In the genomic region with DNA sequence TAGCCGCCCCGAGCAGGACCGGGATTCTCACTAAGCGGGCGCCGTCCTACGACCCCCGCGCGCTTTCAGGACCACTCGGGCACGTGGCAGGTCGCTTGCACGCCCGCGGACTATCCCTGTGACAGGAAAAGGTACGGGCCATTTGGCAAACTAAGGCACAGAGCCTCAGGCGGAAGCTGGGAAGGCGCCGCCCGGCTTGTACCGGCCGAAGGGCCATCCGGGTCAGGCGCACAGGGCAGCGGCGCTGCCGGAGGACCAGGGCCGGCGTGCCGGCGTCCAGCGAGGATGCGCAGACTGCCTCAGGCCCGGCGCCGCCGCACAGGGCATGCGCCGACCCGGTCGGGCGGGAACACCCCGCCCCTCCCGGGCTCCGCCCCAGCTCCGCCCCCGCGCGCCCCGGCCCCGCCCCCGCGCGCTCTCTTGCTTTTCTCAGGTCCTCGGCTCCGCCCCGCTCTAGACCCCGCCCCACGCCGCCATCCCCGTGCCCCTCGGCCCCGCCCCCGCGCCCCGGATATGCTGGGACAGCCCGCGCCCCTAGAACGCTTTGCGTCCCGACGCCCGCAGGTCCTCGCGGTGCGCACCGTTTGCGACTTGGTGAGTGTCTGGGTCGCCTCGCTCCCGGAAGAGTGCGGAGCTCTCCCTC, we compare ENCODE assay signal across 1 cellular context.
TF ChIP-seq lines count a peak whose summit lies in the region.

A gene (plus strand): TSS at position 539 of the 643 bp plus-strand sequence.

TF ChIP-seq in GM12878, 131 proteins besides CTCF, POLR2A, EP300 and RAD21 (continued from another document and continues in another):
- TF ChIP-seq, protein P1, sequence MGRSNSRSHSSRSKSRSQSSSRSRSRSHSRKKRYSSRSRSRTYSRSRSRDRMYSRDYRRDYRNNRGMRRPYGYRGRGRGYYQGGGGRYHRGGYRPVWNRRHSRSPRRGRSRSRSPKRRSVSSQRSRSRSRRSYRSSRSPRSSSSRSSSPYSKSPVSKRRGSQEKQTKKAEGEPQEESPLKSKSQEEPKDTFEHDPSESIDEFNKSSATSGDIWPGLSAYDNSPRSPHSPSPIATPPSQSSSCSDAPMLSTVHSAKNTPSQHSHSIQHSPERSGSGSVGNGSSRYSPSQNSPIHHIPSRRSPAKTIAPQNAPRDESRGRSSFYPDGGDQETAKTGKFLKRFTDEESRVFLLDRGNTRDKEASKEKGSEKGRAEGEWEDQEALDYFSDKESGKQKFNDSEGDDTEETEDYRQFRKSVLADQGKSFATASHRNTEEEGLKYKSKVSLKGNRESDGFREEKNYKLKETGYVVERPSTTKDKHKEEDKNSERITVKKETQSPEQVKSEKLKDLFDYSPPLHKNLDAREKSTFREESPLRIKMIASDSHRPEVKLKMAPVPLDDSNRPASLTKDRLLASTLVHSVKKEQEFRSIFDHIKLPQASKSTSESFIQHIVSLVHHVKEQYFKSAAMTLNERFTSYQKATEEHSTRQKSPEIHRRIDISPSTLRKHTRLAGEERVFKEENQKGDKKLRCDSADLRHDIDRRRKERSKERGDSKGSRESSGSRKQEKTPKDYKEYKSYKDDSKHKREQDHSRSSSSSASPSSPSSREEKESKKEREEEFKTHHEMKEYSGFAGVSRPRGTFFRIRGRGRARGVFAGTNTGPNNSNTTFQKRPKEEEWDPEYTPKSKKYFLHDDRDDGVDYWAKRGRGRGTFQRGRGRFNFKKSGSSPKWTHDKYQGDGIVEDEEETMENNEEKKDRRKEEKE (IDR thresholded peaks at IDR 0.05): no peak
- TF ChIP-seq CBX3 (IDR thresholded peaks at IDR 0.05; ENCODE audit: borderline replicate concordance, low read depth) (no peak), ZNF274 (IDR thresholded peaks at IDR 0.05; ENCODE audit: insufficient read depth, insufficient read length) (no peak), JUNB (IDR thresholded peaks at IDR 0.05) (no peak), NFXL1 (IDR thresholded peaks at IDR 0.05; ENCODE audit: borderline replicate concordance) (no peak), EGR1 (IDR thresholded peaks at IDR 0.05; ENCODE audit: borderline replicate concordance in 1 of 2, low read depth in 2 of 2, low read length in 2 of 2) (peak in 1 of 2 experiments; percentile 76; a peak in 2 of 3 replicates), MYC (IDR thresholded peaks at IDR 0.05; ENCODE audit: insufficient read depth, insufficient read length, insufficient replicate concordance, low read length, severe bottlenecking) (peak; percentile 11), NFIC (IDR thresholded peaks at IDR 0.05; ENCODE audit: low read depth, low read length) (no peak), RFX5 (IDR thresholded peaks at IDR 0.05; ENCODE audit: low read depth, low read length) (no peak), ZNF217 (IDR thresholded peaks at IDR 0.05) (no peak), SREBF2 (IDR thresholded peaks at IDR 0.05; ENCODE audit: low read length) (no peak), BCL11A (IDR thresholded peaks at IDR 0.05; ENCODE audit: low read depth, low read length) (no peak), POLR2AphosphoS2 (IDR thresholded peaks at IDR 0.05; ENCODE audit: low read depth, low read length) (no peak), IKZF1 (conservative IDR thresholded peaks at IDR 0.05) (no peak), POU2F2 (IDR thresholded peaks at IDR 0.05; ENCODE audit: borderline replicate concordance, low read depth, low read length) (peak; percentile 58; the same call in 1 of the 3 replicates), SRF (IDR thresholded peaks at IDR 0.05; ENCODE audit: low read depth in 2 of 2, low read length in 2 of 2) (no peak), YY1 (IDR thresholded peaks at IDR 0.05; ENCODE audit: low read depth, low read length) (no peak), STAT3 (IDR thresholded peaks at IDR 0.05; ENCODE audit: low read depth, low read length) (no peak), PAX5 (IDR thresholded peaks at IDR 0.05; ENCODE audit: borderline replicate concordance, low read depth, low read length) (peak; percentile 6; the same call in 1 of the 2 replicates), SMAD1 (IDR thresholded peaks at IDR 0.05; ENCODE audit: low read depth, partially characterized antibody) (no peak), ZZZ3 (IDR thresholded peaks at IDR 0.05; ENCODE audit: control insufficient read depth, insufficient read length, low read depth) (no peak), ZNF622 (IDR thresholded peaks at IDR 0.05) (no peak), BMI1 (IDR thresholded peaks at IDR 0.05; ENCODE audit: borderline replicate concordance) (no peak)
- TF ChIP-seq, protein P2, sequence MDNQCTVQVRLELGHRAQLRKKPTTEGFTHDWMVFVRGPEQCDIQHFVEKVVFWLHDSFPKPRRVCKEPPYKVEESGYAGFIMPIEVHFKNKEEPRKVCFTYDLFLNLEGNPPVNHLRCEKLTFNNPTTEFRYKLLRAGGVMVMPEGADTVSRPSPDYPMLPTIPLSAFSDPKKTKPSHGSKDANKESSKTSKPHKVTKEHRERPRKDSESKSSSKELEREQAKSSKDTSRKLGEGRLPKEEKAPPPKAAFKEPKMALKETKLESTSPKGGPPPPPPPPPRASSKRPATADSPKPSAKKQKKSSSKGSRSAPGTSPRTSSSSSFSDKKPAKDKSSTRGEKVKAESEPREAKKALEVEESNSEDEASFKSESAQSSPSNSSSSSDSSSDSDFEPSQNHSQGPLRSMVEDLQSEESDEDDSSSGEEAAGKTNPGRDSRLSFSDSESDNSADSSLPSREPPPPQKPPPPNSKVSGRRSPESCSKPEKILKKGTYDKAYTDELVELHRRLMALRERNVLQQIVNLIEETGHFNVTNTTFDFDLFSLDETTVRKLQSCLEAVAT (IDR thresholded peaks at IDR 0.05): no peak
- TF ChIP-seq, protein P3, sequence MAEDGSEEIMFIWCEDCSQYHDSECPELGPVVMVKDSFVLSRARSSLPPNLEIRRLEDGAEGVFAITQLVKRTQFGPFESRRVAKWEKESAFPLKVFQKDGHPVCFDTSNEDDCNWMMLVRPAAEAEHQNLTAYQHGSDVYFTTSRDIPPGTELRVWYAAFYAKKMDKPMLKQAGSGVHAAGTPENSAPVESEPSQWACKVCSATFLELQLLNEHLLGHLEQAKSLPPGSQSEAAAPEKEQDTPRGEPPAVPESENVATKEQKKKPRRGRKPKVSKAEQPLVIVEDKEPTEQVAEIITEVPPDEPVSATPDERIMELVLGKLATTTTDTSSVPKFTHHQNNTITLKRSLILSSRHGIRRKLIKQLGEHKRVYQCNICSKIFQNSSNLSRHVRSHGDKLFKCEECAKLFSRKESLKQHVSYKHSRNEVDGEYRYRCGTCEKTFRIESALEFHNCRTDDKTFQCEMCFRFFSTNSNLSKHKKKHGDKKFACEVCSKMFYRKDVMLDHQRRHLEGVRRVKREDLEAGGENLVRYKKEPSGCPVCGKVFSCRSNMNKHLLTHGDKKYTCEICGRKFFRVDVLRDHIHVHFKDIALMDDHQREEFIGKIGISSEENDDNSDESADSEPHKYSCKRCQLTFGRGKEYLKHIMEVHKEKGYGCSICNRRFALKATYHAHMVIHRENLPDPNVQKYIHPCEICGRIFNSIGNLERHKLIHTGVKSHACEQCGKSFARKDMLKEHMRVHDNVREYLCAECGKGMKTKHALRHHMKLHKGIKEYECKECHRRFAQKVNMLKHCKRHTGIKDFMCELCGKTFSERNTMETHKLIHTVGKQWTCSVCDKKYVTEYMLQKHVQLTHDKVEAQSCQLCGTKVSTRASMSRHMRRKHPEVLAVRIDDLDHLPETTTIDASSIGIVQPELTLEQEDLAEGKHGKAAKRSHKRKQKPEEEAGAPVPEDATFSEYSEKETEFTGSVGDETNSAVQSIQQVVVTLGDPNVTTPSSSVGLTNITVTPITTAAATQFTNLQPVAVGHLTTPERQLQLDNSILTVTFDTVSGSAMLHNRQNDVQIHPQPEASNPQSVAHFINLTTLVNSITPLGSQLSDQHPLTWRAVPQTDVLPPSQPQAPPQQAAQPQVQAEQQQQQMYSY (CRISPR knock-in tag; IDR thresholded peaks at IDR 0.05): no peak
- TF ChIP-seq, protein P4, sequence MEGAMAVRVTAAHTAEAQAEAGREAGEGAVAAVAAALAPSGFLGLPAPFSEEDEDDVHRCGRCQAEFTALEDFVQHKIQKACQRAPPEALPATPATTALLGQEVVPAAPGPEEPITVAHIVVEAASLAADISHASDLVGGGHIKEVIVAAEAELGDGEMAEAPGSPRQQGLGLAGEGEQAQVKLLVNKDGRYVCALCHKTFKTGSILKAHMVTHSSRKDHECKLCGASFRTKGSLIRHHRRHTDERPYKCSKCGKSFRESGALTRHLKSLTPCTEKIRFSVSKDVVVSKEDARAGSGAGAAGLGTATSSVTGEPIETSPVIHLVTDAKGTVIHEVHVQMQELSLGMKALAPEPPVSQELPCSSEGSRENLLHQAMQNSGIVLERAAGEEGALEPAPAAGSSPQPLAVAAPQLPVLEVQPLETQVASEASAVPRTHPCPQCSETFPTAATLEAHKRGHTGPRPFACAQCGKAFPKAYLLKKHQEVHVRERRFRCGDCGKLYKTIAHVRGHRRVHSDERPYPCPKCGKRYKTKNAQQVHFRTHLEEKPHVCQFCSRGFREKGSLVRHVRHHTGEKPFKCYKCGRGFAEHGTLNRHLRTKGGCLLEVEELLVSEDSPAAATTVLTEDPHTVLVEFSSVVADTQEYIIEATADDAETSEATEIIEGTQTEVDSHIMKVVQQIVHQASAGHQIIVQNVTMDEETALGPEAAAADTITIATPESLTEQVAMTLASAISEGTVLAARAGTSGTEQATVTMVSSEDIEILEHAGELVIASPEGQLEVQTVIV (IDR thresholded peaks at IDR 0.05; ENCODE audit: borderline replicate concordance, partially characterized antibody): peak; percentile 58
- TF ChIP-seq, protein P5, sequence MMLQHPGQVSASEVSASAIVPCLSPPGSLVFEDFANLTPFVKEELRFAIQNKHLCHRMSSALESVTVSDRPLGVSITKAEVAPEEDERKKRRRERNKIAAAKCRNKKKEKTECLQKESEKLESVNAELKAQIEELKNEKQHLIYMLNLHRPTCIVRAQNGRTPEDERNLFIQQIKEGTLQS (IDR thresholded peaks at IDR 0.05; ENCODE audit: borderline replicate concordance, extremely low read depth, low read depth, low read length): no peak
- TF ChIP-seq, protein P6, sequence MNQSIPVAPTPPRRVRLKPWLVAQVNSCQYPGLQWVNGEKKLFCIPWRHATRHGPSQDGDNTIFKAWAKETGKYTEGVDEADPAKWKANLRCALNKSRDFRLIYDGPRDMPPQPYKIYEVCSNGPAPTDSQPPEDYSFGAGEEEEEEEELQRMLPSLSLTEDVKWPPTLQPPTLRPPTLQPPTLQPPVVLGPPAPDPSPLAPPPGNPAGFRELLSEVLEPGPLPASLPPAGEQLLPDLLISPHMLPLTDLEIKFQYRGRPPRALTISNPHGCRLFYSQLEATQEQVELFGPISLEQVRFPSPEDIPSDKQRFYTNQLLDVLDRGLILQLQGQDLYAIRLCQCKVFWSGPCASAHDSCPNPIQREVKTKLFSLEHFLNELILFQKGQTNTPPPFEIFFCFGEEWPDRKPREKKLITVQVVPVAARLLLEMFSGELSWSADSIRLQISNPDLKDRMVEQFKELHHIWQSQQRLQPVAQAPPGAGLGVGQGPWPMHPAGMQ (IDR thresholded peaks at IDR 0.05; ENCODE audit: borderline replicate concordance): no peak
- TF ChIP-seq, protein P7, sequence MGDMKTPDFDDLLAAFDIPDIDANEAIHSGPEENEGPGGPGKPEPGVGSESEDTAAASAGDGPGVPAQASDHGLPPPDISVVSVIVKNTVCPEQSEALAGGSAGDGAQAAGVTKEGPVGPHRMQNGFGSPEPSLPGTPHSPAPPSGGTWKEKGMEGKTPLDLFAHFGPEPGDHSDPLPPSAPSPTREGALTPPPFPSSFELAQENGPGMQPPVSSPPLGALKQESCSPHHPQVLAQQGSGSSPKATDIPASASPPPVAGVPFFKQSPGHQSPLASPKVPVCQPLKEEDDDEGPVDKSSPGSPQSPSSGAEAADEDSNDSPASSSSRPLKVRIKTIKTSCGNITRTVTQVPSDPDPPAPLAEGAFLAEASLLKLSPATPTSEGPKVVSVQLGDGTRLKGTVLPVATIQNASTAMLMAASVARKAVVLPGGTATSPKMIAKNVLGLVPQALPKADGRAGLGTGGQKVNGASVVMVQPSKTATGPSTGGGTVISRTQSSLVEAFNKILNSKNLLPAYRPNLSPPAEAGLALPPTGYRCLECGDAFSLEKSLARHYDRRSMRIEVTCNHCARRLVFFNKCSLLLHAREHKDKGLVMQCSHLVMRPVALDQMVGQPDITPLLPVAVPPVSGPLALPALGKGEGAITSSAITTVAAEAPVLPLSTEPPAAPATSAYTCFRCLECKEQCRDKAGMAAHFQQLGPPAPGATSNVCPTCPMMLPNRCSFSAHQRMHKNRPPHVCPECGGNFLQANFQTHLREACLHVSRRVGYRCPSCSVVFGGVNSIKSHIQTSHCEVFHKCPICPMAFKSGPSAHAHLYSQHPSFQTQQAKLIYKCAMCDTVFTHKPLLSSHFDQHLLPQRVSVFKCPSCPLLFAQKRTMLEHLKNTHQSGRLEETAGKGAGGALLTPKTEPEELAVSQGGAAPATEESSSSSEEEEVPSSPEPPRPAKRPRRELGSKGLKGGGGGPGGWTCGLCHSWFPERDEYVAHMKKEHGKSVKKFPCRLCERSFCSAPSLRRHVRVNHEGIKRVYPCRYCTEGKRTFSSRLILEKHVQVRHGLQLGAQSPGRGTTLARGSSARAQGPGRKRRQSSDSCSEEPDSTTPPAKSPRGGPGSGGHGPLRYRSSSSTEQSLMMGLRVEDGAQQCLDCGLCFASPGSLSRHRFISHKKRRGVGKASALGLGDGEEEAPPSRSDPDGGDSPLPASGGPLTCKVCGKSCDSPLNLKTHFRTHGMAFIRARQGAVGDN (IDR thresholded peaks at IDR 0.05): no peak
- TF ChIP-seq, protein P8, sequence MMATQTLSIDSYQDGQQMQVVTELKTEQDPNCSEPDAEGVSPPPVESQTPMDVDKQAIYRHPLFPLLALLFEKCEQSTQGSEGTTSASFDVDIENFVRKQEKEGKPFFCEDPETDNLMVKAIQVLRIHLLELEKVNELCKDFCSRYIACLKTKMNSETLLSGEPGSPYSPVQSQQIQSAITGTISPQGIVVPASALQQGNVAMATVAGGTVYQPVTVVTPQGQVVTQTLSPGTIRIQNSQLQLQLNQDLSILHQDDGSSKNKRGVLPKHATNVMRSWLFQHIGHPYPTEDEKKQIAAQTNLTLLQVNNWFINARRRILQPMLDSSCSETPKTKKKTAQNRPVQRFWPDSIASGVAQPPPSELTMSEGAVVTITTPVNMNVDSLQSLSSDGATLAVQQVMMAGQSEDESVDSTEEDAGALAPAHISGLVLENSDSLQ (IDR thresholded peaks at IDR 0.05): no peak
